ENCODE assay signal across 2 cellular contexts in the genomic region with DNA sequence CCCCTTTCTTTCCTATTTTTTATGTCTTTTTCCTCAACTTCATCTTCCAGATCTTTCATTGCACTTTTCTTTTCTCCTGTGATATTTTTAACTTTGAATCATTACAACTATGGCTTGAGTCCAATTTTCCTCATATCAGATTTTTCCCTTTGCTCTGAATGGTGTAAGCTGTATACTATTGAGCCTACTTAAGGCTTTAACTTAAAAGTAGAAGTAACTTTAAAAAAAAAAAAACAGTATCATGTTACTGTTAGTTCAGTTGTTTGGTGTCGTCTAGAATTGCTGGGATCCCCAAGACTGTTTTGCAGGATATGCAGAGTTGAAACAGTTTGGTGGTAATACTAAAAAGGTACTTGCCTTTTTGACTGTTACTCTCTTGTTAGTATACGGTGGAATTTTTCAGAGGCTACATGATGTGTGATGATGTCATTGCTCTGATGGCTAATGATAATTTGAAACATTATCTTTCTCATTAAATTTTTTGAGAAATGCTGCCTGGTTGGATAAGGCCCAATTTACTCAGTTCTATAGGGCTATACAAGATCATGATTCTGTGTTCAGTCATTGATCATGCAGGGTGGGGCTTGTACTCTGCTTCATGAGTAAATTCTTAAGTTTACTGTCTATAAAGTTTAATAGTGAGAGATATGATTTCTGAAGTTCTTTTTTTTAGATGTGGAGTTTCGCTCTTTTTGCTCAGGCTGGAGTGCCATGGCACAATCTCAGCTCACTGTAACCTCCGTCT.
TF ChIP-seq lines count a peak whose summit lies in the region.

No MANE protein-coding gene starts in this region.

TF ChIP-seq in GM12878, 131 proteins besides CTCF, POLR2A, EP300 and RAD21:
- TF ChIP-seq ZNF274 (IDR thresholded peaks at IDR 0.05; ENCODE audit: insufficient read depth, insufficient read length): no peak
- TF ChIP-seq ATF7 (IDR thresholded peaks at IDR 0.05; ENCODE audit: low read depth): peak; percentile 41; the same call in 1 of the 2 replicates

TF ChIP-seq in GM23338, 12 proteins besides CTCF, POLR2A, EP300 and RAD21:
- TF ChIP-seq EZH2phosphoT487 (IDR thresholded peaks at IDR 0.05; ENCODE audit: unreplicated experiment): no peak
- TF ChIP-seq NANOG (IDR thresholded peaks at IDR 0.05; ENCODE audit: borderline replicate concordance): no peak
- no peak for TF ChIP-seq ZNF114 (CRISPR knock-in tag; IDR thresholded peaks at IDR 0.05)
- no peak for TF ChIP-seq STAT1 (IDR thresholded peaks at IDR 0.05; ENCODE audit: unreplicated experiment)
- TF ChIP-seq, protein P1, sequence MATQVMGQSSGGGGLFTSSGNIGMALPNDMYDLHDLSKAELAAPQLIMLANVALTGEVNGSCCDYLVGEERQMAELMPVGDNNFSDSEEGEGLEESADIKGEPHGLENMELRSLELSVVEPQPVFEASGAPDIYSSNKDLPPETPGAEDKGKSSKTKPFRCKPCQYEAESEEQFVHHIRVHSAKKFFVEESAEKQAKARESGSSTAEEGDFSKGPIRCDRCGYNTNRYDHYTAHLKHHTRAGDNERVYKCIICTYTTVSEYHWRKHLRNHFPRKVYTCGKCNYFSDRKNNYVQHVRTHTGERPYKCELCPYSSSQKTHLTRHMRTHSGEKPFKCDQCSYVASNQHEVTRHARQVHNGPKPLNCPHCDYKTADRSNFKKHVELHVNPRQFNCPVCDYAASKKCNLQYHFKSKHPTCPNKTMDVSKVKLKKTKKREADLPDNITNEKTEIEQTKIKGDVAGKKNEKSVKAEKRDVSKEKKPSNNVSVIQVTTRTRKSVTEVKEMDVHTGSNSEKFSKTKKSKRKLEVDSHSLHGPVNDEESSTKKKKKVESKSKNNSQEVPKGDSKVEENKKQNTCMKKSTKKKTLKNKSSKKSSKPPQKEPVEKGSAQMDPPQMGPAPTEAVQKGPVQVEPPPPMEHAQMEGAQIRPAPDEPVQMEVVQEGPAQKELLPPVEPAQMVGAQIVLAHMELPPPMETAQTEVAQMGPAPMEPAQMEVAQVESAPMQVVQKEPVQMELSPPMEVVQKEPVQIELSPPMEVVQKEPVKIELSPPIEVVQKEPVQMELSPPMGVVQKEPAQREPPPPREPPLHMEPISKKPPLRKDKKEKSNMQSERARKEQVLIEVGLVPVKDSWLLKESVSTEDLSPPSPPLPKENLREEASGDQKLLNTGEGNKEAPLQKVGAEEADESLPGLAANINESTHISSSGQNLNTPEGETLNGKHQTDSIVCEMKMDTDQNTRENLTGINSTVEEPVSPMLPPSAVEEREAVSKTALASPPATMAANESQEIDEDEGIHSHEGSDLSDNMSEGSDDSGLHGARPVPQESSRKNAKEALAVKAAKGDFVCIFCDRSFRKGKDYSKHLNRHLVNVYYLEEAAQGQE (IDR thresholded peaks at IDR 0.05; ENCODE audit: unreplicated experiment): no peak
- TF ChIP-seq EZH2 (IDR thresholded peaks at IDR 0.05; ENCODE audit: low read depth, unreplicated experiment): no peak
- no peak for TF ChIP-seq ZNF331 (CRISPR knock-in tag; IDR thresholded peaks at IDR 0.05; ENCODE audit: low read depth)
- no peak for TF ChIP-seq POLR2AphosphoS5 (IDR thresholded peaks at IDR 0.05; ENCODE audit: low read depth)
- TF ChIP-seq, protein P2, sequence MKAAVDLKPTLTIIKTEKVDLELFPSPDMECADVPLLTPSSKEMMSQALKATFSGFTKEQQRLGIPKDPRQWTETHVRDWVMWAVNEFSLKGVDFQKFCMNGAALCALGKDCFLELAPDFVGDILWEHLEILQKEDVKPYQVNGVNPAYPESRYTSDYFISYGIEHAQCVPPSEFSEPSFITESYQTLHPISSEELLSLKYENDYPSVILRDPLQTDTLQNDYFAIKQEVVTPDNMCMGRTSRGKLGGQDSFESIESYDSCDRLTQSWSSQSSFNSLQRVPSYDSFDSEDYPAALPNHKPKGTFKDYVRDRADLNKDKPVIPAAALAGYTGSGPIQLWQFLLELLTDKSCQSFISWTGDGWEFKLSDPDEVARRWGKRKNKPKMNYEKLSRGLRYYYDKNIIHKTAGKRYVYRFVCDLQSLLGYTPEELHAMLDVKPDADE (IDR thresholded peaks at IDR 0.05): no peak
- TF ChIP-seq, protein P3, sequence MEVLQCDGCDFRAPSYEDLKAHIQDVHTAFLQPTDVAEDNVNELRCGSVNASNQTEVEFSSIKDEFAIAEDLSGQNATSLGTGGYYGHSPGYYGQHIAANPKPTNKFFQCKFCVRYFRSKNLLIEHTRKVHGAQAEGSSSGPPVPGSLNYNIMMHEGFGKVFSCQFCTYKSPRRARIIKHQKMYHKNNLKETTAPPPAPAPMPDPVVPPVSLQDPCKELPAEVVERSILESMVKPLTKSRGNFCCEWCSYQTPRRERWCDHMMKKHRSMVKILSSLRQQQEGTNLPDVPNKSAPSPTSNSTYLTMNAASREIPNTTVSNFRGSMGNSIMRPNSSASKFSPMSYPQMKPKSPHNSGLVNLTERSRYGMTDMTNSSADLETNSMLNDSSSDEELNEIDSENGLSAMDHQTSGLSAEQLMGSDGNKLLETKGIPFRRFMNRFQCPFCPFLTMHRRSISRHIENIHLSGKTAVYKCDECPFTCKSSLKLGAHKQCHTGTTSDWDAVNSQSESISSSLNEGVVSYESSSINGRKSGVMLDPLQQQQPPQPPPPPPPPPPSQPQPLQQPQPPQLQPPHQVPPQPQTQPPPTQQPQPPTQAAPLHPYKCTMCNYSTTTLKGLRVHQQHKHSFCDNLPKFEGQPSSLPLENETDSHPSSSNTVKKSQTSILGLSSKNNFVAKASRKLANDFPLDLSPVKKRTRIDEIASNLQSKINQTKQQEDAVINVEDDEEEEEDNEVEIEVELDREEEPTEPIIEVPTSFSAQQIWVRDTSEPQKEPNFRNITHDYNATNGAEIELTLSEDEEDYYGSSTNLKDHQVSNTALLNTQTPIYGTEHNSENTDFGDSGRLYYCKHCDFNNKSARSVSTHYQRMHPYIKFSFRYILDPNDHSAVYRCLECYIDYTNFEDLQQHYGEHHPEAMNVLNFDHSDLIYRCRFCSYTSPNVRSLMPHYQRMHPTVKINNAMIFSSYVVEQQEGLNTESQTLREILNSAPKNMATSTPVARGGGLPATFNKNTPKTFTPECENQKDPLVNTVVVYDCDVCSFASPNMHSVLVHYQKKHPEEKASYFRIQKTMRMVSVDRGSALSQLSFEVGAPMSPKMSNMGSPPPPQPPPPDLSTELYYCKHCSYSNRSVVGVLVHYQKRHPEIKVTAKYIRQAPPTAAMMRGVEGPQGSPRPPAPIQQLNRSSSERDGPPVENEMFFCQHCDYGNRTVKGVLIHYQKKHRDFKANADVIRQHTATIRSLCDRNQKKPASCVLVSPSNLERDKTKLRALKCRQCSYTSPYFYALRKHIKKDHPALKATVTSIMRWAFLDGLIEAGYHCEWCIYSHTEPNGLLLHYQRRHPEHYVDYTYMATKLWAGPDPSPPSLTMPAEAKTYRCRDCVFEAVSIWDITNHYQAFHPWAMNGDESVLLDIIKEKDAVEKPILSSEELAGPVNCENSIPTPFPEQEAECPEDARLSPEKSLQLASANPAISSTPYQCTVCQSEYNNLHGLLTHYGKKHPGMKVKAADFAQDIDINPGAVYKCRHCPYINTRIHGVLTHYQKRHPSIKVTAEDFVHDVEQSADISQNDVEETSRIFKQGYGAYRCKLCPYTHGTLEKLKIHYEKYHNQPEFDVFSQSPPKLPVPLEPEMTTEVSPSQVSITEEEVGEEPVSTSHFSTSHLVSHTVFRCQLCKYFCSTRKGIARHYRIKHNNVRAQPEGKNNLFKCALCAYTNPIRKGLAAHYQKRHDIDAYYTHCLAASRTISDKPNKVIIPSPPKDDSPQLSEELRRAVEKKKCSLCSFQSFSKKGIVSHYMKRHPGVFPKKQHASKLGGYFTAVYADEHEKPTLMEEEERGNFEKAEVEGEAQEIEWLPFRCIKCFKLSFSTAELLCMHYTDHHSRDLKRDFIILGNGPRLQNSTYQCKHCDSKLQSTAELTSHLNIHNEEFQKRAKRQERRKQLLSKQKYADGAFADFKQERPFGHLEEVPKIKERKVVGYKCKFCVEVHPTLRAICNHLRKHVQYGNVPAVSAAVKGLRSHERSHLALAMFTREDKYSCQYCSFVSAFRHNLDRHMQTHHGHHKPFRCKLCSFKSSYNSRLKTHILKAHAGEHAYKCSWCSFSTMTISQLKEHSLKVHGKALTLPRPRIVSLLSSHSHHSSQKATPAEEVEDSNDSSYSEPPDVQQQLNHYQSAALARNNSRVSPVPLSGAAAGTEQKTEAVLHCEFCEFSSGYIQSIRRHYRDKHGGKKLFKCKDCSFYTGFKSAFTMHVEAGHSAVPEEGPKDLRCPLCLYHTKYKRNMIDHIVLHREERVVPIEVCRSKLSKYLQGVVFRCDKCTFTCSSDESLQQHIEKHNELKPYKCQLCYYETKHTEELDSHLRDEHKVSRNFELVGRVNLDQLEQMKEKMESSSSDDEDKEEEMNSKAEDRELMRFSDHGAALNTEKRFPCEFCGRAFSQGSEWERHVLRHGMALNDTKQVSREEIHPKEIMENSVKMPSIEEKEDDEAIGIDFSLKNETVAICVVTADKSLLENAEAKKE (CRISPR knock-in tag; IDR thresholded peaks at IDR 0.05): no peak
- TF ChIP-seq JUNB (IDR thresholded peaks at IDR 0.05; ENCODE audit: unreplicated experiment): no peak
- no peak for TF ChIP-seq CREB1 (CRISPR knock-in tag; IDR thresholded peaks at IDR 0.05; ENCODE audit: low read depth)
